ENCODE assay signal across 9 cellular contexts in the genomic region with DNA sequence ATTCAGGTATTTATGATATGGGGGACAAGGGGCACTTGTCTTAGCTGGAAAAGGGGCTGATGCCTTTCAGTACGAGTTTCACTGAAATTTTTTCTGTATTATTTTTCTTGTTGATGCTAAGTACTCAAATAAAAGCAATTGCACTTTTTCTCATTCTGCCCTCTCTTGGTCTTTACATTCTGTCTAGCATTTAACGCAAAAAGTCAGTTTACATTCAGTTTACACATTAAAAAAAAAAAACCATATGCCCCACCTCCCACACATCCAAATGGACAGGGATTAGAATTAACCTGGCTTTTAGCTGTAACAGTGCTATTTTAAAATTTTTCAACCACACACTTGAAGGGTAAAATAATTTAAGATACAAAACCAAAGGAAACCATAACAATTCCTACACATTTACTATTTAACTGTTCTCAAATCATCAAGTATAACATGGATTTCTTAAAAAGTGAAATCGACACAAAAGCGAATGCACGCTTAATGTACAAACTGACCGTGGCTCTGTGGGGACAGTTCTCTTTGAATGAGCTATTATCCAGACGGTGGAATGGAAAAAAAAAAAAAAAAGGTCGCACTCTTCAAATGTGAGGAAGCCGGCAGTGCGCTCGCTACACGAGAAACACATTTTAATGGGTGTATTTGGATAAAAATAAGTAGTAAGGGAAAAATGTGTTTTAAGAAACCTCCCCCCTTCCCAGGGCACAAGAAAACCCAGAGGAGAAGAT. TPM values are rescaled to one million over a fixed set of nuclear protein-coding genes. Genes with fewer than 3 reads are reported as not detected.
DNase-seq lines count a peak whose midpoint lies in the region; ATAC-seq and TF ChIP-seq lines count a peak whose summit lies in the region.
"Had no signal": no experiment of that assay in that cellular context is flagged by ENCODE, and none has a peak within 500 bp of the region (broad histone marks: within the 10 kb centered on the region; RNA-seq: fewer than 3 reads in every experiment).

No MANE protein-coding gene starts in this region.

- ATAC-seq in natural killer cell (no peak), HG02840 (IDR thresholded peaks at IDR 0.05; ENCODE audit: low FRiP score, unreplicated experiment) (no peak)

- intact Hi-C loops in natural killer cell (cut with micrococcal nuclease): loop anchor here (5.0 kb wide), 1 partner anchor 79 kb away; no protein-coding TSS in a partner anchor

- peaks cover 18% of the 10 kb centered on the region in 2 donors for H3K4me1 Mint-ChIP-seq in natural killer cell

- H3K27ac Mint-ChIP-seq in natural killer cell: peak overlapping the region; percentile 26 to 92

- H3K4me3 Mint-ChIP-seq in natural killer cell: peak overlapping the region; percentile 91

- peak; percentile 5 for DNase-seq in GM03348 (ENCODE audit: low spot score)
- peak; percentile 60 for DNase-seq in NCI-H69 (lab: John Stamatoyannopoulos, UW)
- DNase-seq in dermis microvascular lymphatic vessel endothelial cell (ENCODE audit: low read depth in 2 of 2): peak; percentile 7 to 24
- no peak for DNase-seq in natural killer cell
- no peak for DNase-seq in NCI-H2081 treated with DMSO at 0.1 percent for 48 hours (lab: John Stamatoyannopoulos, UW)
- no peak for DNase-seq in SKM-1 (lab: John Stamatoyannopoulos, UW; ENCODE audit: unreplicated experiment)
- DNase-seq in hypothalamus (lab: John Stamatoyannopoulos, UW): no peak

- no peak for TF ChIP-seq CTCF in natural killer cell (IDR thresholded peaks at IDR 0.05)

- no peaks in the 10 kb centered on the region for H3K36me3 Mint-ChIP-seq in natural killer cell

- no peaks in the 10 kb centered on the region for H3K9me3 Mint-ChIP-seq in natural killer cell

- H3K27me3 Mint-ChIP-seq in natural killer cell (ENCODE audit: low read depth in 2 of 2): no peaks in the 10 kb centered on the region

RNA-seq across cellular contexts. Expression of a gene that starts 1.4 kb away (rescaled TPM):
- total RNA-seq in dermis microvascular lymphatic vessel endothelial cell (4.2 and 4.7 TPM in 2 replicates), natural killer cell (10 to 100 TPM in 2 of 3 donors, 1 to 10 TPM in 1; 10.0 to 16.7 (median 11.5) TPM)

RNA-seq across cellular contexts. Expression of a gene that starts 42.1 kb away (rescaled TPM):
- total RNA-seq in dermis microvascular lymphatic vessel endothelial cell (not detected in 2 replicates), natural killer cell (not detected)
- total RNA-seq: activated CD8-positive, alpha-beta memory T cell treated with anti-CD3 and anti-CD28 coated beads for 36 hours had no signal

Comparison
In these comparisons a context has a peak if more than half of its experiments do, and no peak if none do; other contexts are left out.
1. DNase-seq: peak in GM03348 (single experiment), NCI-H69 (single experiment) and dermis microvascular lymphatic vessel endothelial cell (2 of 2); none in natural killer cell (single experiment), NCI-H2081 treated with DMSO at 0.1 percent for 48 hours (single experiment), SKM-1 (single experiment) and hypothalamus (0 of 51).